27 cellular contexts compared by ENCODE assay signal in the genomic region with DNA sequence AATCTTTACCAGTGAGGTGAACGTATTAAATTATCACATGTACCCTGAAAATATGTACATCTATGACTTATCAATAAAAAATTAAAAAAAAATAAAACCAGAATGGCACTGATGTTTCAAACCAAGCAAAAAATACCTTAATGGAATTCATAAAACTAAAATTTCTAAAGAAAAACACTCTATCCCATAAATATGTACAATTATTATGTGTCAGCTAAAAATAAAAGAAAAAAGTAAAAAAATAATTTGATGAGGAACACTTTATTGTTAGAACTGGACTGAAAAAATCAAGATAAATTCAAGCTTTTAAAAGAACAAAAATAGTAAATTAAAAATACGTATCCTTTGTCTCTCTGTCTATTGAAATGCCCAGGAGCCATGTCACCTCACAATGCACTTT.
"Had no signal": no experiment of that assay in that cellular context is flagged by ENCODE, and none has a peak within 500 bp of the region (broad histone marks: within the 10 kb centered on the region; RNA-seq: fewer than 3 reads in every experiment).

No MANE protein-coding gene starts in this region.

- H3K27ac ChIP-seq: neural progenitor cell, ovary, parathyroid adenoma, psoas muscle, skin epidermis, spleen, suprapubic skin, testis, tibial artery, transverse colon, upper lobe of right lung, uterus had no signal

- H3K9me3 ChIP-seq: ovary, psoas muscle, spleen, suprapubic skin, testis, tibial artery, transverse colon, upper lobe of right lung, uterus had no signal

- H2AFZ ChIP-seq: neural progenitor cell, parathyroid adenoma had no signal

- H3K27me3 ChIP-seq: neural progenitor cell, ovary, spleen, suprapubic skin, testis, tibial artery, transverse colon, upper lobe of right lung, uterus had no signal

- H3K4me2 ChIP-seq: smooth muscle cell had no signal

- DNase-seq: natural killer cell; occipital lobe; ovary; posterior cingulate gyrus; psoas muscle; right cardiac atrium; spleen; stimulated activated CD4-positive, alpha-beta T cell treated with anti-CD3 and anti-CD28 coated beads, Interleukin-12 subunit alpha, Interleukin-12 subunit beta, amount 100 ng/mL, for 4 hours; stimulated activated CD4-positive, alpha-beta T cell treated with anti-CD3 and anti-CD28 coated beads, Interleukin-1b, Interleukin-23, amount 100 ng/mL, for 48 hours; stimulated activated CD4-positive, alpha-beta T cell treated with anti-CD3 and anti-CD28 coated beads, Interleukin-4, amount 100 ng/mL, for 1 hour; stimulated activated CD4-positive, alpha-beta T cell treated with anti-CD3 and anti-CD28 coated beads, Interleukin-4, amount 100 ng/mL, for 4 hours; stimulated activated CD8-positive, alpha-beta memory T cell treated with anti-CD3 and anti-CD28 coated beads, Interleukin-4, amount 100 ng/mL, for 48 hours; stimulated activated naive CD4-positive, alpha-beta T cell; stimulated activated naive CD8-positive, alpha-beta T cell treated with anti-CD3 and anti-CD28 coated beads, Interleukin-15, amount 100 ng/mL, for 72 hours; stimulated activated naive CD8-positive, alpha-beta T cell treated with anti-CD3 and anti-CD28 coated beads, Interleukin-15, Interleukin-2, amounts not matched to agents 100 U/mL and 50 U/mL, for 24 hours; testis; tibial artery; transverse colon; upper lobe of right lung; uterus had no signal

- H3K4me3 ChIP-seq: neural progenitor cell, ovary, psoas muscle, skin epidermis, smooth muscle cell, spleen, suprapubic skin, testis, tibial artery, transverse colon, upper lobe of right lung, uterus had no signal

- ATAC-seq: natural killer cell; psoas muscle; right cardiac atrium; sciatic nerve; stimulated activated memory B cell treated with anti-CD40 and anti-IgM and Interleukin-4, amounts not matched to agents 10 μg/mL and 1 μg/mL and 100 μg/mL, for 72 hours; stimulated activated naive CD8-positive, alpha-beta T cell treated with anti-CD3 and anti-CD28 coated beads, Interleukin-15, amount 100 ng/mL, for 72 hours; stimulated activated naive CD8-positive, alpha-beta T cell treated with anti-CD3 and anti-CD28 coated beads, Interleukin-15, Interleukin-2, amounts not matched to agents 100 U/mL and 50 U/mL, for 24 hours; upper lobe of right lung had no signal

- H3K36me3 ChIP-seq: neural progenitor cell, ovary, spleen, suprapubic skin, tibial artery, transverse colon, upper lobe of right lung, uterus had no signal

- H3K79me2 ChIP-seq: parathyroid adenoma had no signal

- H3K9ac ChIP-seq: neural progenitor cell, parathyroid adenoma had no signal

- H3K4me1 ChIP-seq: parathyroid adenoma, psoas muscle, spleen, suprapubic skin, testis, tibial artery, transverse colon, upper lobe of right lung, uterus had no signal
